8 cellular contexts compared by ENCODE assay signal in the genomic region with DNA sequence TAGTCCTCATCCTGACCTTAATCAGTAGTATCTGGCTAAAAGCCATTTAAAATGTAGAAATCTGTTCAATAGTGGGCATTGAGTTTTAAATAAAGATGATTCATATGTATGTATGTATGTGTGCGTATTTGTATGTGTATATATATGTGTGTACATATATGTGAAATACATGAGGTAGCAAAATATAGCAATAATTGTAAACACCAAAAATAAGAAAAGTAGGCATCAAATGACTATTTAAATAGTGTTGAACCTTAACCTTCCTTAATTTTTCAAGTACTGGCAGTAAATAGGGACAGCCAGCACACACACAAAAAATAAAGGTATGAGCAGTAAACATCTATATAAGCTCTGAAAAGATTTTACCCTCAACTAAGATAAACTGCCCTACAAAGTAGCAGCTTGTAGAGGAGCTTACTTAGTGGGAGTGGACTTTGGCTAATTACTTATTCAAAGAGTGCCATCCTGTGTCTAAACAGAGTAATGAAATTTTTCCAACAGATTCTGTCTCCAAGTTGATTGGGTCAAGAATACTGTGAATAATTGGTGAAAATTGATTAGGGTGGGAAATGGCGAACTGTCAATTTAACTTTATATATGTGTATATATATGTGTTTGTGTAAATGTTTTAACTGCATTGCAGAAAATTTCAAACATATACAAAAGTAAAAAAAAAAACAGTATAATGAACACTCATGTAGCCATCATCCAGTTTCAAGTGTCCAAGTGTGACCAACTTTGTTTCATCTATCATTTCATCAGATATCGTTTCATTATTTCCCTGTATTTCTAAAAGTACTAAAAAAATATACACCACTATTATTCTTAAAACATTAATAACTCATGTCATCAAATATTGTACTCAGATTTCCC. TPM values are rescaled to one million over a fixed set of nuclear protein-coding genes. Genes with fewer than 3 reads are reported as not detected.
A peak's percentile ranks its signal among the peaks of the same experiment; 100 is the strongest.
DNase-seq lines count a peak whose midpoint lies in the region; ATAC-seq, FAIRE-seq and TF ChIP-seq lines count a peak whose summit lies in the region.

No MANE protein-coding gene starts in this region.

- H3K36me3 ChIP-seq in OCI-LY7 (ENCODE audit: insufficient read depth, low read length) = no peaks in the 10 kb centered on the region

- POLR2A ChIA-PET in OCI-LY7 (lab: Charles Lee) = interaction anchor here (0.6 to 2.4 kb wide), 12 partner anchors 11 to 673 kb away, joined by 3 to 12 read pairs (median 4); no protein-coding TSS in a partner anchor

- H4K20me1 ChIP-seq in OCI-LY7 (ENCODE audit: insufficient read depth, low read length) = no peaks in the 10 kb centered on the region

- intact Hi-C loops in OCI-LY7 (cut with micrococcal nuclease; ENCODE audit: unreplicated experiment) = loop anchor here (1.0 to 5.0 kb wide), 8 partner anchors 383 to 849 kb away; no protein-coding TSS in a partner anchor

- CTCF ChIA-PET in OCI-LY7 (lab: Charles Lee; ENCODE audit: unreplicated experiment) = interaction anchor here (1.8 kb wide), 1 partner anchor 523 kb away, joined by 7 read pairs; no protein-coding TSS in a partner anchor

- no peaks in the 10 kb centered on the region for H3K9me2 ChIP-seq in OCI-LY7 (ENCODE audit: insufficient read depth, low read length)

- peak; percentile 48 for ATAC-seq in GM21390 (IDR thresholded peaks at IDR 0.05; ENCODE audit: unreplicated experiment)

- BruUV-seq in OCI-LY7 (replicated peaks; lab: Mats Ljungman, UMichigan) = no TSS peak

- H3K79me2 ChIP-seq in OCI-LY7 (ENCODE audit: insufficient read depth, low read depth, low read length) = peaks cover 16% of the 10 kb centered on the region; the same call in 1 of the 2 replicates

- H3K4me3 ChIP-seq in OCI-LY7 (ENCODE audit: low read depth, low read length, poor library complexity, severe bottlenecking) = peak overlapping the region; percentile 71

- peak overlapping the region; percentile 99 for H3K4me2 ChIP-seq in OCI-LY7 (ENCODE audit: low read length)

- DNase-seq in EH (ENCODE audit: low read depth) (peak; percentile 80), HTR-8/SVneo (ENCODE audit: insufficient read length, low spot score) (peak; percentile 39), OCI-LY7 (ENCODE audit: low spot score) (peak; percentile 78), cerebellar cortex (ENCODE audit: low spot score) (peak; percentile 62), left kidney (ENCODE audit: low read depth, low spot score) (peak; percentile 76), stromal cell of bone marrow (ENCODE audit: low read depth) (peak; percentile 66), GM19238 (ENCODE audit: insufficient read length, low spot score) (no peak)

- no peak for FAIRE-seq in HTR-8/SVneo (lab: Jason Lieb, UNC)

- peak overlapping the region; percentile 72 for H3K27ac ChIP-seq in OCI-LY7 (ENCODE audit: low read depth, low read length, poor library complexity, severe bottlenecking)

- no peaks in the 10 kb centered on the region for H3K9me3 ChIP-seq in OCI-LY7 (ENCODE audit: low read length)

- H3K4me1 ChIP-seq in OCI-LY7 (ENCODE audit: insufficient read depth, low read length, poor library complexity, severe bottlenecking) = peaks cover 24% of the 10 kb centered on the region

- peak; percentile 89 for TF ChIP-seq CTCF in OCI-LY7 (conservative IDR thresholded peaks at IDR 0.05; ENCODE audit: low read length)

- peak overlapping the region; percentile 82 for H2AFZ ChIP-seq in OCI-LY7 (ENCODE audit: low read length)

RNA-seq across cellular contexts. Expression of a gene that starts 2.0 kb away (rescaled TPM):
- total RNA-seq in OCI-LY7 (2014; rRNA removed; shearing (Covaris generic)) = 18.1 and 23.0 TPM in 2 replicates
- 13.9 and 14.3 TPM in 2 replicates for total RNA-seq in OCI-LY7 (2022)
